ENCODE assay signal across 10 cellular contexts in the genomic region with DNA sequence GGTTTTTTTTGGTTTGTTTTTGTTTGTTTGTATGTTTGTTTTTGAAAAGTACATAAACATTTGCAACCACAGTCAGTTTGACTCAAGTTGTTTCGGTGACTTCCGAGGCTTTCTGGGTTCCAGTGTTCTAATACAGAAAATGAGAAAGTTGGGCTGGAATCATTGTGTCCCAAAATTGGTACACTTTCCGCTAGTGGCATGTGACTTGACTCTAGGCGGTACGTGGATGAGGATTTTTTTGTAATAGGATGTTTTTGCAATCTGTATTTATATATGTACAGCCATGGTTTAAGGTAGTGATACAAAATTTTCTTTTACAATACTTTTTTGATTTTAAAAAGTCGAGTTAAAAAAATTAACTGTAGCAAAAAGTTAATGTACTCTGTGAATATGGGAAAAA. TPM values are rescaled to one million over a fixed set of nuclear protein-coding genes. Genes with fewer than 3 reads are reported as not detected.
DNase-seq lines count a peak whose midpoint lies in the region; ATAC-seq and TF ChIP-seq lines count a peak whose summit lies in the region.
"Had no signal": no experiment of that assay in that cellular context is flagged by ENCODE, and none has a peak within 500 bp of the region (broad histone marks: within the 10 kb centered on the region; RNA-seq: fewer than 3 reads in every experiment).

No MANE protein-coding gene starts in this region.

- H3K4me3 ChIP-seq in cardiac muscle cell: peak overlapping the region; percentile 64
- no peak overlapping the region for H3K4me3 ChIP-seq in right cardiac atrium (ENCODE audit: low read length)
- peak overlapping the region; percentile 89 for H3K4me3 ChIP-seq in WI38 (ENCODE audit: low read depth, low read length)
- peak overlapping the region; percentile 96 to 99 for H3K4me3 ChIP-seq in foreskin fibroblast (ENCODE audit: low read depth in 1 of 2, low read length in 2 of 2)

- no peaks in the 10 kb centered on the region for H3K9me3 ChIP-seq in cardiac muscle cell (ENCODE audit: low read depth)
- no peaks in the 10 kb centered on the region for H3K9me3 ChIP-seq in right cardiac atrium (ENCODE audit: control insufficient read depth, low read length)

- no peaks in the 10 kb centered on the region for H3K27me3 Mint-ChIP-seq in type B pancreatic cell

- H3K4me1 ChIP-seq in cardiac muscle cell (ENCODE audit: low read depth) (peaks cover 8% of the 10 kb centered on the region), right cardiac atrium (ENCODE audit: control insufficient read depth, insufficient read depth, low read length) (peaks cover 2% of the 10 kb centered on the region)

- no peaks in the 10 kb centered on the region for H3K36me3 ChIP-seq in cardiac muscle cell

- ATAC-seq in right cardiac atrium: no peak
- no peak for ATAC-seq in GM21786 (IDR thresholded peaks at IDR 0.05; ENCODE audit: unreplicated experiment)
- no peak for ATAC-seq in GM21717 (IDR thresholded peaks at IDR 0.05; ENCODE audit: unreplicated experiment)
- ATAC-seq in HG03460 (IDR thresholded peaks at IDR 0.05; ENCODE audit: unreplicated experiment): no peak

- H3K36me3 Mint-ChIP-seq in type B pancreatic cell: peaks cover 14% of the 10 kb centered on the region

- TF ChIP-seq CTCF in cardiac muscle cell (IDR thresholded peaks at IDR 0.05; ENCODE audit: low read depth, low read length): no peak
- TF ChIP-seq CTCF in WI38 (IDR thresholded peaks at IDR 0.05; ENCODE audit: low read depth, low read length): no peak
- TF ChIP-seq CTCF in foreskin fibroblast (IDR thresholded peaks at IDR 0.05; ENCODE audit: low read depth, low read length): no peak
- no peak for TF ChIP-seq CTCF in type B pancreatic cell (conservative IDR thresholded peaks at IDR 0.05)

- H3K27ac ChIP-seq in cardiac muscle cell: no peak overlapping the region
- no peak overlapping the region for H3K27ac ChIP-seq in right cardiac atrium (ENCODE audit: low read length)

- no peaks in the 10 kb centered on the region for H3K27me3 ChIP-seq in cardiac muscle cell
- H3K27me3 ChIP-seq in right cardiac atrium (ENCODE audit: control insufficient read depth, insufficient read depth): no peaks in the 10 kb centered on the region

- H3K4me1 Mint-ChIP-seq in type B pancreatic cell (ENCODE audit: unreplicated experiment): peaks cover 12% of the 10 kb centered on the region

- DNase-seq in cardiac muscle cell (ENCODE audit: low read depth in 1 of 2, low spot score in 1 of 2): no peak
- DNase-seq in right cardiac atrium: no peak
- no peak for DNase-seq in foreskin fibroblast
- DNase-seq in type B pancreatic cell (ENCODE audit: extremely low spot score, unreplicated experiment): no peak
- DNase-seq: stimulated activated CD4-positive, alpha-beta T cell treated with anti-CD3 and anti-CD28 coated beads, Interleukin-4, amount 100 ng/mL, for 1 hour had no signal

- 92% methylated on average over 6 of the region's 6 CpGs for WGBS in right cardiac atrium

- H3K9me3 Mint-ChIP-seq in type B pancreatic cell: no peaks in the 10 kb centered on the region

- intact Hi-C loops in right cardiac atrium (cut with DNase I): no loop called here

- H3K27ac Mint-ChIP-seq in type B pancreatic cell: no peak overlapping the region

- peak overlapping the region; percentile 95 for H3K4me3 Mint-ChIP-seq in type B pancreatic cell

RNA-seq across cellular contexts. Expression of a gene that starts 1.7 kb away (rescaled TPM):
- total RNA-seq in cardiac muscle cell: 109 and 144 TPM in 2 replicates
- polyA plus RNA-seq in cardiac muscle cell: 125 and 133 TPM in 2 replicates
- 10 to 100 TPM; 73.9 to 96.5 (median 83.6) TPM for total RNA-seq in right cardiac atrium
- 83.5 TPM for polyA plus RNA-seq in right cardiac atrium
- 71.3 and 84.3 TPM in 2 replicates for total RNA-seq in type B pancreatic cell (ENCODE audit: low replicate concordance)

RNA-seq across cellular contexts. Expression of a gene that starts 52.3 kb away (rescaled TPM):
- total RNA-seq in cardiac muscle cell (not detected in 2 replicates), right cardiac atrium (not detected), type B pancreatic cell (ENCODE audit: low replicate concordance) (3.7 and 6.9 TPM in 2 replicates)
- polyA plus RNA-seq in cardiac muscle cell (0.19 TPM in 1 of 2 replicates, not detected in the other), right cardiac atrium (not detected)
- total RNA-seq: liver had no signal
- polyA plus RNA-seq: liver had no signal
